9 cellular contexts compared by ENCODE assay signal in genomic region chr3:129162729-129163579, GRCh38. TPM values are rescaled to one million over a fixed set of nuclear protein-coding genes. Genes with fewer than 3 reads are reported as not detected.
DNase-seq lines count a peak whose midpoint lies in the region; ATAC-seq and TF ChIP-seq lines count a peak whose summit lies in the region.
"Had no signal": no experiment of that assay in that cellular context is flagged by ENCODE, and none has a peak within 500 bp of the region (broad histone marks: within the 10 kb centered on the region; RNA-seq: fewer than 3 reads in every experiment).

No MANE protein-coding gene starts in this region.

- H3K9me3 ChIP-seq in PC-9 (ENCODE audit: insufficient read depth, low read depth) (no peaks in the 10 kb centered on the region), stomach smooth muscle (ENCODE audit: control insufficient read depth in 2 of 2, low read length in 2 of 2) (no peaks in the 10 kb centered on the region)

- BruUV-seq in PC-9 (replicated peaks; lab: Mats Ljungman, UMichigan): no TSS peak

- H3K27me3 ChIP-seq in PC-9 (ENCODE audit: insufficient read depth, low read depth) (no peaks in the 10 kb centered on the region), stomach smooth muscle (ENCODE audit: control insufficient read depth in 1 of 2, insufficient read depth in 2 of 2, low read length in 2 of 2) (no peaks in the 10 kb centered on the region)

- H3K36me3 Mint-ChIP-seq in activated T-cell treated with anti-CD3 and anti-CD28 coated beads, Interleukin-2, amount 50 U/mL, for 4 hours (ENCODE audit: insufficient read depth): peaks cover 19% of the 10 kb centered on the region

- H3K27me3 Mint-ChIP-seq in activated T-cell treated with anti-CD3 and anti-CD28 coated beads, Interleukin-2, amount 50 U/mL, for 4 hours (ENCODE audit: low read depth): no peaks in the 10 kb centered on the region

- peaks cover 14% of the 10 kb centered on the region; the same call in 1 of the 2 replicates for H4K20me1 ChIP-seq in PC-9 (ENCODE audit: insufficient read depth)

- CTCF ChIA-PET in PC-9 (lab: Charles Lee): interaction anchor here (0.5 to 1.0 kb wide), 5 partner anchors 29 to 383 kb away, joined by 3 to 5 read pairs (median 4); no protein-coding TSS in a partner anchor

- intact Hi-C loops in PC-9 (cut with micrococcal nuclease; ENCODE audit: unreplicated experiment): no loop called here

- POLR2A ChIA-PET in PC-9 (lab: Charles Lee; ENCODE audit: unreplicated experiment): interaction anchor here (0.7 kb wide), 1 partner anchor 43 kb away, joined by 6 read pairs; no protein-coding TSS in a partner anchor

- H3K79me2 ChIP-seq in PC-9 (ENCODE audit: low read depth): peaks cover 21% of the 10 kb centered on the region

- H3K36me3 ChIP-seq in PC-9 (ENCODE audit: low read depth): 0 out of 2 replicates have a peak, but pooled peaks cover 12% of the 10 kb centered on the region
- peaks cover 14 to 20% of the 10 kb centered on the region in 2 donors for H3K36me3 ChIP-seq in stomach smooth muscle (ENCODE audit: control insufficient read depth in 2 of 2, insufficient read depth in 2 of 2, low read length in 2 of 2)

- peaks cover 21% of the 10 kb centered on the region for H3K4me1 ChIP-seq in PC-9 (replicated peaks; ENCODE audit: insufficient read depth)
- H3K4me1 ChIP-seq in stomach smooth muscle (ENCODE audit: control insufficient read depth, insufficient read depth, low read length): peaks cover 19% of the 10 kb centered on the region

- no peaks in the 10 kb centered on the region for H3K9me3 Mint-ChIP-seq in activated T-cell treated with anti-CD3 and anti-CD28 coated beads, Interleukin-2, amount 50 U/mL, for 4 hours

- H3K9me2 ChIP-seq in PC-9 (ENCODE audit: insufficient read depth): no peaks in the 10 kb centered on the region

- peak overlapping the region; percentile 94 for H3K4me3 Mint-ChIP-seq in activated T-cell treated with anti-CD3 and anti-CD28 coated beads, Interleukin-2, amount 50 U/mL, for 4 hours

- no peak for ATAC-seq in activated T-cell treated with anti-CD3 and anti-CD28 coated beads, Interleukin-2, amount 50 U/mL, for 4 hours
- no peak for ATAC-seq in HG02623 (IDR thresholded peaks at IDR 0.05; ENCODE audit: unreplicated experiment)

- H3K4me3 ChIP-seq in PC-9 (peak overlapping the region; percentile 78), stomach smooth muscle (ENCODE audit: low read length in 2 of 2) (no peak overlapping the region)

- peak overlapping the region in 1 of 2 donors; percentile 21 for H3K9ac ChIP-seq in stomach smooth muscle (ENCODE audit: low read length in 2 of 2)

- no peak overlapping the region for H2AFZ ChIP-seq in PC-9

- peaks cover 22% of the 10 kb centered on the region for H3K4me1 Mint-ChIP-seq in activated T-cell treated with anti-CD3 and anti-CD28 coated beads, Interleukin-2, amount 50 U/mL, for 4 hours (ENCODE audit: low read depth)

- DNase-seq in activated T-cell treated with anti-CD3 and anti-CD28 coated beads, Interleukin-2, amount 50 U/mL, for 4 hours: no peak
- DNase-seq in activated T-cell treated with anti-CD3 and anti-CD28 coated beads for 4 hours (no peak), PC-9 (no peak), erythroblast (lab: John Stamatoyannopoulos, UW) (peak; percentile 38 to 40), substantia nigra (lab: John Stamatoyannopoulos, UW) (no peak), GDM1 (lab: John Stamatoyannopoulos, UW) (no peak)
- DNase-seq: right cardiac atrium had no signal

- H3K27ac ChIP-seq in PC-9: peak overlapping the region; percentile 88
- H3K27ac ChIP-seq in stomach smooth muscle (ENCODE audit: low read length): peak overlapping the region; percentile 96
- no peak overlapping the region for H3K27ac ChIP-seq in substantia nigra (ENCODE audit: low read depth, low read length, poor library complexity, severe bottlenecking)

- no peak for TF ChIP-seq POLR2A in erythroblast (IDR thresholded peaks at IDR 0.05; ENCODE audit: low read length)

- no peak; the same call in 1 of the 2 replicates for TF ChIP-seq CTCF in PC-9 (conservative IDR thresholded peaks at IDR 0.05)

- peaks cover 63% of the 10 kb centered on the region for H3F3A ChIP-seq in PC-9 (ENCODE audit: insufficient read depth, low read depth)

- peak overlapping the region; percentile 91 for H3K4me2 ChIP-seq in PC-9

RNA-seq across cellular contexts. Expression of gene ISY1, which starts 2.1 kb away (rescaled TPM):
- total RNA-seq in activated T-cell treated with anti-CD3 and anti-CD28 coated beads, Interleukin-2, amount 50 U/mL, for 4 hours: 100 to 1,000 TPM in 1 of 3 donors, 10 to 100 TPM in 2; 93.1 to 101 (median 93.9) TPM
- 62.3 and 63.1 TPM in 2 replicates for total RNA-seq in PC-9 (2021)

RNA-seq across cellular contexts. Expression of gene CNBP, which starts 20.7 kb away (rescaled TPM):
- 100 to 1,000 TPM; 606 to 623 (median 610) TPM for total RNA-seq in activated T-cell treated with anti-CD3 and anti-CD28 coated beads, Interleukin-2, amount 50 U/mL, for 4 hours
- 261 and 265 TPM in 2 replicates for total RNA-seq in PC-9 (2021)

RNA-seq across cellular contexts. Expression of gene RAB43, which starts 41.4 kb away (rescaled TPM):
- total RNA-seq in activated T-cell treated with anti-CD3 and anti-CD28 coated beads, Interleukin-2, amount 50 U/mL, for 4 hours: 10 to 100 TPM; 24.4 to 30.6 (median 25.0) TPM
- total RNA-seq in PC-9 (2021): 39.5 and 48.9 TPM in 2 replicates

Comparison
In these comparisons a context has a peak if more than half of its experiments do, and no peak if none do; other contexts are left out.
1. DNase-seq: peak in erythroblast (2 of 2); none in activated T-cell treated with anti-CD3 and anti-CD28 coated beads, Interleukin-2, amount 50 U/mL, for 4 hours (single experiment), activated T-cell treated with anti-CD3 and anti-CD28 coated beads for 4 hours (single experiment), PC-9 (0 of 2), substantia nigra (0 of 49) and GDM1 (single experiment).